8 cellular contexts compared by ENCODE assay signal in the genomic region with DNA sequence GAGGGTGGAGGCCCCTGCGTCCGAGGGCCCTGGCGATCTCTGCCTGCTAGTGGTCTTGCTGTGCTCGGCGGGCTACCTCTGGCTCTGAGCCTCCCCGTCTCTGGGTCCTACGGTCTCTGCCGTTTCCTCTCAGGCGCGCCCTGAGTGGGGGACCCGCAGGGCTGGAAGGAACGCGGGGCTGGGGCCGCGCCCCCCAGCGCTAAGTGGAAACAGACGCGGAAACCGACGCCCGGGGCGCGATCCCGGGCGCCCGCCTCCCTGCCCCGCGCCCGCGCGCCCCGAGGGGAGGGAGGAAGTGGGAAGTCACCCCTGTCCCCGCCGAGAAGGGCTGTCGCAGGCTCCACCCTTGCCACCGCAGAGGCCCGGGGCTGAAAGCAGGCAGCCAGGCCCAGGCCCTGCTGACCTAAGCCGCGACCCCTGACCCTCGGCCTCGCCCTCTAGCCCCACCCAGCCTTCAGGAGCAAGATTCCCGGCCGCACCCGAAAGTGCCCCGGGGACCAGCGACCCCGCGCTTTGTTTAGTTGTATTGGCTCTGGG. TPM values are rescaled to one million over a fixed set of nuclear protein-coding genes. Genes with fewer than 3 reads are reported as not detected.
DNase-seq lines count a peak whose midpoint lies in the region; ATAC-seq, FAIRE-seq and TF ChIP-seq lines count a peak whose summit lies in the region.

No MANE protein-coding gene starts in this region.

- peaks cover 2 to 3% of the 10 kb centered on the region in 2 donors for H3K36me3 ChIP-seq in neuronal stem cell (replicated peaks in 1 of 2; ENCODE audit: control insufficient read depth in 2 of 2, insufficient read depth in 2 of 2, low read length in 2 of 2)

- peak overlapping the region; percentile 24 for H2AFZ ChIP-seq in neuronal stem cell (ENCODE audit: low read length)

- peak overlapping the region; percentile 1 for H4K91ac ChIP-seq in neuronal stem cell (ENCODE audit: low read depth, low read length, poor library complexity)

- H3K18ac ChIP-seq in neuronal stem cell (ENCODE audit: low read length) = peak overlapping the region; percentile 97

- H3K36me3 Mint-ChIP-seq in T-helper 1 cell treated with Interleukin-12 subunit alpha and Interleukin-12 subunit beta and Interleukin-4 antibody, amounts not matched to agents 30 μg/mL and 1 μg/mL, for 36 hours (ENCODE audit: low read depth) = no peaks in the 10 kb centered on the region

- no peak for FAIRE-seq in D721Med (lab: Jason Lieb, UNC)

- peaks cover 12% of the 10 kb centered on the region for H3K79me1 ChIP-seq in neuronal stem cell (ENCODE audit: low read depth, low read length)

- peak overlapping the region; percentile 99 for H2BK15ac ChIP-seq in neuronal stem cell (ENCODE audit: low read length)

- H3K9me3 ChIP-seq in neuronal stem cell (replicated peaks in 1 of 2; ENCODE audit: control insufficient read depth in 2 of 2, insufficient read depth in 1 of 2, low read depth in 1 of 2, low read length in 2 of 2) = no peaks in the 10 kb centered on the region

- H2BK5ac ChIP-seq in neuronal stem cell (ENCODE audit: low read length) = peak overlapping the region; percentile 85

- in situ Hi-C loops in GM18951 (cut with MboI; ENCODE audit: low sequenced_read_pairs, unreplicated experiment) = no loop called here

- no peaks in the 10 kb centered on the region for H3K9me3 Mint-ChIP-seq in T-helper 1 cell treated with Interleukin-12 subunit alpha and Interleukin-12 subunit beta and Interleukin-4 antibody, amounts not matched to agents 30 μg/mL and 1 μg/mL, for 36 hours

- no CpG with 5 or more reads among the region's 48 CpGs for WGBS in neuronal stem cell (ENCODE audit: extremely low coverage in 2 of 2, insufficient read length in 2 of 2, insufficient replicate concordance in 1 of 2), 2 donors

- H3K14ac ChIP-seq in neuronal stem cell (ENCODE audit: low read length) = peak overlapping the region; percentile 99

- peak overlapping the region; percentile 23 for H4K8ac ChIP-seq in neuronal stem cell (ENCODE audit: low read depth, low read length)

- peak overlapping the region; percentile 63 for H2BK120ac ChIP-seq in neuronal stem cell (ENCODE audit: low read depth, low read length)

- peaks cover 0 to 20% (median 4%) of the 10 kb centered on the region in 3 experiments for H3K27me3 ChIP-seq in neuronal stem cell (ENCODE audit: control insufficient read depth in 3 of 3, insufficient read depth in 3 of 3, low read depth in 1 of 3, low read length in 3 of 3)

- ATAC-seq in GM18867 (IDR thresholded peaks at IDR 0.05; ENCODE audit: unreplicated experiment) (no peak), GM18861 (IDR thresholded peaks at IDR 0.05; ENCODE audit: unreplicated experiment) (no peak)

- H2AK5ac ChIP-seq in neuronal stem cell (ENCODE audit: low read depth, low read length) = peak overlapping the region; percentile 95

- peaks cover 47 to 52% of the 10 kb centered on the region in 2 donors for H3K4me1 ChIP-seq in neuronal stem cell (ENCODE audit: control insufficient read depth in 2 of 2, insufficient read depth in 1 of 2, low read depth in 1 of 2, low read length in 2 of 2)

- DNase-seq in ecto neural progenitor cell (ENCODE audit: low spot score) (peak; percentile 84), neuronal stem cell (ENCODE audit: low spot score) (no peak), D721Med (ENCODE audit: insufficient read length, low spot score) (no peak), NCI-H226 (no peak)

- peak overlapping the region; percentile 89 for H3K9ac ChIP-seq in neuronal stem cell (ENCODE audit: low read depth, low read length, poor library complexity)

- H3K4ac ChIP-seq in neuronal stem cell (ENCODE audit: low read length) = peak overlapping the region; percentile 95

- peak overlapping the region; percentile 8 to 76 for H3K4me3 ChIP-seq in neuronal stem cell (ENCODE audit: low read length in 2 of 2)

- peaks cover 16% of the 10 kb centered on the region for H3K4me1 Mint-ChIP-seq in T-helper 1 cell treated with Interleukin-12 subunit alpha and Interleukin-12 subunit beta and Interleukin-4 antibody, amounts not matched to agents 30 μg/mL and 1 μg/mL, for 36 hours (ENCODE audit: low read depth)

- no peaks in the 10 kb centered on the region for H3K27me3 Mint-ChIP-seq in T-helper 1 cell treated with Interleukin-12 subunit alpha and Interleukin-12 subunit beta and Interleukin-4 antibody, amounts not matched to agents 30 μg/mL and 1 μg/mL, for 36 hours (ENCODE audit: low read depth)

- peak overlapping the region; percentile 86 for H3K4me3 Mint-ChIP-seq in T-helper 1 cell treated with Interleukin-12 subunit alpha and Interleukin-12 subunit beta and Interleukin-4 antibody, amounts not matched to agents 30 μg/mL and 1 μg/mL, for 36 hours

- H2BK12ac ChIP-seq in neuronal stem cell (ENCODE audit: low read length) = peak overlapping the region; percentile 84

- peak overlapping the region; percentile 85 for H3K23ac ChIP-seq in neuronal stem cell (ENCODE audit: low read depth, low read length, poor library complexity)

- H3K4me2 ChIP-seq in neuronal stem cell (ENCODE audit: insufficient read depth, low read length, poor library complexity, severe bottlenecking) = peak overlapping the region; percentile 73

- no peak for TF ChIP-seq CTCF in D721Med (IDR thresholded peaks at IDR 0.05; ENCODE audit: insufficient read depth, missing control alignments)

- peak overlapping the region; percentile 81 for H3K27ac Mint-ChIP-seq in T-helper 1 cell treated with Interleukin-12 subunit alpha and Interleukin-12 subunit beta and Interleukin-4 antibody, amounts not matched to agents 30 μg/mL and 1 μg/mL, for 36 hours

- peak; percentile 29 for TF ChIP-seq POLR2A in GM18951 (IDR thresholded peaks at IDR 0.05; ENCODE audit: extremely low read depth, insufficient read depth, insufficient read length)

- H3K27ac ChIP-seq in neuronal stem cell (replicated peaks; ENCODE audit: low read length) = no peak overlapping the region

RNA-seq across cellular contexts. Expression of a gene that starts 0.8 kb away (rescaled TPM):
- 98.0 TPM for polyA plus RNA-seq in neuronal stem cell (2013, experiment 1 of 2)
- polyA plus RNA-seq in neuronal stem cell (2013, experiment 2 of 2) = 93.7 TPM

RNA-seq across cellular contexts. Expression of a gene that starts 3.5 kb away (rescaled TPM):
- polyA plus RNA-seq in neuronal stem cell (2013, experiment 1 of 2) = 13.4 TPM
- 11.7 TPM for polyA plus RNA-seq in neuronal stem cell (2013, experiment 2 of 2)

RNA-seq across cellular contexts. Expression of a gene that starts 12.9 kb away (rescaled TPM):
- 16.9 TPM for polyA plus RNA-seq in neuronal stem cell (2013, experiment 1 of 2)
- 15.2 TPM for polyA plus RNA-seq in neuronal stem cell (2013, experiment 2 of 2)

RNA-seq across cellular contexts. Expression of a gene that starts 38.9 kb away (rescaled TPM):
- 7.2 TPM for polyA plus RNA-seq in neuronal stem cell (2013, experiment 1 of 2)
- polyA plus RNA-seq in neuronal stem cell (2013, experiment 2 of 2) = 6.3 TPM
